35 cellular contexts compared by ENCODE assay signal in the genomic region with DNA sequence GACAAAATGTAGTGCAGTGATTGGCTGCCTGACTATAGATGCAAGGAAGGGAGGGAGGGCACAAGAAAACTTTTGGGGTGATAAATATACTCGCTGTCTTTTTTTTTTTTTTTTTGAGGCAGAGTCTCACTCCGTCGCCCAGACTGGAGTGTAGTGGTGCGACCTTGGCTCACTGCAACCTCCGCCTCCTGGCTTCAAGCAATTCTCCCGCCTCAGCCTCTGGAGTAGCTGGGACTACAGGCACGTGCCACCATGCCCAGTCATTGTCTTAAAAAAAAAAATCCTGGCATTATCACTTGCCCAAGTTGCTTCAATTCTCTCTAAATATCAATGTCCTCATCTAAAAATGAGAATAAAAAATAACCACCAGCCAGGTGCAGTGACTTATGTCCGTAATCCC. TPM values are rescaled to one million over a fixed set of nuclear protein-coding genes. Genes with fewer than 3 reads are reported as not detected.
"Had no signal": no experiment of that assay in that cellular context is flagged by ENCODE, and none has a peak within 500 bp of the region (broad histone marks: within the 10 kb centered on the region; RNA-seq: fewer than 3 reads in every experiment).

No MANE protein-coding gene starts in this region.

- DNase-seq: Karpas-422, Kasumi-1, MG63, MM.1S, MV-4-11, NCI-H1048, NCI-H1092, NCI-H1092 treated with DMSO at 0.1 percent for 48 hours, NCI-H1105, NCI-H1105 treated with DMSO at 0.1 percent for 48 hours, NCI-H1417, NCI-H1417 treated with DMSO at 0.1 percent for 48 hours, NCI-H1436, NCI-H1436 treated with DMSO at 0.1 percent for 48 hours, NCI-H146, NCI-H1694, NCI-H1694 treated with DMSO at 0.1 percent for 48 hours, NCI-H187, NCI-H1930, NCI-H2029, NCI-H2029 treated with DMSO at 0.1 percent for 48 hours, NCI-H2081, NCI-H2081 treated with DMSO at 0.1 percent for 48 hours, NCI-H2107, NCI-H2171, NCI-H2171 treated with DMSO at 0.1 percent for 48 hours, NCI-H2227 treated with DMSO at 0.1 percent for 48 hours, NCI-H226, NCI-H345, NCI-H446, NCI-H446 treated with DMSO at 0.1 percent for 48 hours, NCI-H510A, NCI-H510A treated with DMSO at 0.1 percent for 48 hours had no signal

- H3K4me3 ChIP-seq: MG63 had no signal

- H3K9ac ChIP-seq: KMS-11 had no signal

- H3K4me2 ChIP-seq: KMS-11 had no signal

- H3K27ac ChIP-seq: KMS-11 had no signal

- H3K27me3 ChIP-seq: MG63 had no signal

- H3K36me3 ChIP-seq: MG63 had no signal

- H3K9me3 ChIP-seq: MG63 had no signal

RNA-seq across cellular contexts. Expression of a gene that starts 7.6 kb away (rescaled TPM):
- total RNA-seq: MCF 10A had no signal
